In genomic region chr5:132456553-132457361, GRCh38 we compare ENCODE assay signal across 9 cellular contexts. TPM values are rescaled to one million over a fixed set of nuclear protein-coding genes. Genes with fewer than 3 reads are reported as not detected.
A peak's percentile ranks its signal among the peaks of the same experiment; 100 is the strongest.
DNase-seq lines count a peak whose midpoint lies in the region; ATAC-seq, FAIRE-seq and TF ChIP-seq lines count a peak whose summit lies in the region.
"Had no signal": no experiment of that assay in that cellular context is flagged by ENCODE, and none has a peak within 500 bp of the region (broad histone marks: within the 10 kb centered on the region; RNA-seq: fewer than 3 reads in every experiment).

No MANE protein-coding gene starts in this region.

- no peaks in the 10 kb centered on the region for H3K27me3 ChIP-seq in H7 (ENCODE audit: control insufficient read depth, insufficient read depth, low read length)

- peaks cover 31% of the 10 kb centered on the region for H3K4me1 ChIP-seq in A549

- intact Hi-C loops in posterior vena cava (cut with DNase I) = no loop called here

- CTCF ChIA-PET in A549 (lab: Yijun Ruan, JAX) = interaction anchor here (1.0 to 2.0 kb wide), 7 partner anchors 10 to 70 kb away, joined by 3 to 8 read pairs (median 3); no protein-coding TSS in a partner anchor

- peak overlapping the region; percentile 66 to 67; a peak in 4 of 6 replicates for H3K27ac ChIP-seq in A549

- no peak for ATAC-seq in A549
- peak; percentile 49 for ATAC-seq in GM19372 (IDR thresholded peaks at IDR 0.05; ENCODE audit: low read depth, unreplicated experiment)
- ATAC-seq in esophagus mucosa = peak; percentile 54

- POLR2A ChIA-PET in A549 (lab: Yijun Ruan, JAX) = interaction anchor here (0.6 to 1.5 kb wide), 2 partner anchors 20 to 34 kb away, joined by 5 to 8 read pairs; partner anchors contain the start of gene IRF1

- WGBS in A549 (ENCODE audit: missing lambda C conversion rate) = 88% methylated on average over 9 of the region's 9 CpGs

- no peak for TF ChIP-seq RAD21 in A549 (conservative IDR thresholded peaks at IDR 0.05 in 1 of 2, IDR thresholded peaks at IDR 0.05 in 1 of 2)

- no peak for TF ChIP-seq CTCF in A549 (IDR thresholded peaks at IDR 0.05)

- no peak for FAIRE-seq in A549 (lab: Jason Lieb, UNC)
- FAIRE-seq: colon had no signal

- TF ChIP-seq POLR2A in A549 (IDR thresholded peaks at IDR 0.05; ENCODE audit: low read length) = no peak

- DNase-seq in A549 (ENCODE audit: low read depth in 1 of 2, low spot score in 1 of 2) = no peak
- peak; percentile 24 for DNase-seq in HT-29 (ENCODE audit: low spot score)
- DNase-seq in activated CD4-positive, alpha-beta T cell treated with anti-CD3 and anti-CD28 coated beads, Interleukin-2, amount 50 U/mL, for 48 hours = peak; percentile 38 to 55
- DNase-seq in posterior vena cava (ENCODE audit: low spot score) = peak; percentile 91
- no peak for DNase-seq in NCI-H82 (lab: John Stamatoyannopoulos, UW)
- DNase-seq in H7 = no peak

- TF ChIP-seq EP300 in A549 (IDR thresholded peaks at IDR 0.05) = no peak

- H3K4me2 ChIP-seq in A549 = no peak overlapping the region

- no peaks in the 10 kb centered on the region for H3K36me3 ChIP-seq in H7 (replicated peaks; ENCODE audit: control insufficient read depth, insufficient read depth, low read length)

- H3K4me3 ChIP-seq in A549 (no peak overlapping the region), H7 (ENCODE audit: insufficient read depth, low read depth, low read length) (no peak overlapping the region)

- H3K9me3 ChIP-seq in A549 = no peaks in the 10 kb centered on the region

TF ChIP-seq in A549, 52 proteins besides CTCF, POLR2A, EP300 and RAD21:
- TF ChIP-seq MAZ (IDR thresholded peaks at IDR 0.05; ENCODE audit: borderline replicate concordance, low read depth, low read length) (no peak), HOXA7 (CRISPR knock-in tag; IDR thresholded peaks at IDR 0.05) (no peak), USF2 (IDR thresholded peaks at IDR 0.05) (no peak), CBX8 (IDR thresholded peaks at IDR 0.05) (no peak), TP53 (CRISPR knock-in tag; IDR thresholded peaks at IDR 0.05) (no peak), HOXB5 (CRISPR knock-in tag; IDR thresholded peaks at IDR 0.05) (no peak), CBX2 (IDR thresholded peaks at IDR 0.05; ENCODE audit: borderline replicate concordance, low read depth) (no peak)

RNA-seq across cellular contexts. Expression of gene IRF1, which starts 33.8 kb away (rescaled TPM):
- polyA plus RNA-seq in A549 (2011; rRNA removed) (10.9 and 11.2 TPM in 2 replicates), A549 (2017; fragmentation: RNase III; extraction: RNeasy Plus Mini Kit Qiagen cat#74134 plus additional on column Dnase treatment) (13.3 to 15.5 TPM (median 15.1 TPM) in 3 replicates)
- polyA plus RNA-seq in A549 (2012; cell fraction: cytosol; rRNA removed) = 9.7 and 13.3 TPM in 2 replicates
- polyA plus RNA-seq in A549 (2012; cell fraction: nucleus; rRNA removed) = 19.8 and 22.3 TPM in 2 replicates
- polyA minus RNA-seq in A549 (2011; rRNA and poly(A)+ RNA removed) = 27.8 and 35.9 TPM in 2 replicates
- 52.0 and 58.7 TPM in 2 replicates for total RNA-seq in HT-29 (2014; rRNA removed; shearing (Covaris generic))
- total RNA-seq in esophagus mucosa (9.1 TPM), posterior vena cava (10 to 100 TPM; 18.7 to 20.5 TPM)
- total RNA-seq in H7 (2014; rRNA removed; shearing (Covaris generic)) = 4.5 and 6.5 TPM in 2 replicates

Comparison
In these comparisons a context has a peak if more than half of its experiments do, and no peak if none do; other contexts are left out.
1. ATAC-seq: peak in GM19372 (single experiment) and esophagus mucosa (single experiment); none in A549 (0 of 2).
2. DNase-seq: peak in HT-29 (single experiment), activated CD4-positive, alpha-beta T cell treated with anti-CD3 and anti-CD28 coated beads, Interleukin-2, amount 50 U/mL, for 48 hours (2 of 2) and posterior vena cava (single experiment); none in A549 (0 of 2), NCI-H82 (single experiment) and H7 (single experiment).